ENCODE assay signal across 1 cellular context in genomic region chr1:1122078-1122811, GRCh38.
TF ChIP-seq lines count a peak whose summit lies in the region.

No MANE protein-coding gene starts in this region.

TF ChIP-seq in K562, 482 proteins besides CTCF, POLR2A, EP300 and RAD21 (continued from another document):
- TF ChIP-seq POLR3G (IDR thresholded peaks at IDR 0.05; ENCODE audit: extremely low read depth, insufficient read length, insufficient replicate concordance) (no peak), ESRRA (IDR thresholded peaks at IDR 0.05; ENCODE audit: borderline replicate concordance, low read depth) (peak; percentile 22; the same call in 1 of the 2 replicates)
